Comparison of ENCODE assay signal across 12 cellular contexts in the genomic region with DNA sequence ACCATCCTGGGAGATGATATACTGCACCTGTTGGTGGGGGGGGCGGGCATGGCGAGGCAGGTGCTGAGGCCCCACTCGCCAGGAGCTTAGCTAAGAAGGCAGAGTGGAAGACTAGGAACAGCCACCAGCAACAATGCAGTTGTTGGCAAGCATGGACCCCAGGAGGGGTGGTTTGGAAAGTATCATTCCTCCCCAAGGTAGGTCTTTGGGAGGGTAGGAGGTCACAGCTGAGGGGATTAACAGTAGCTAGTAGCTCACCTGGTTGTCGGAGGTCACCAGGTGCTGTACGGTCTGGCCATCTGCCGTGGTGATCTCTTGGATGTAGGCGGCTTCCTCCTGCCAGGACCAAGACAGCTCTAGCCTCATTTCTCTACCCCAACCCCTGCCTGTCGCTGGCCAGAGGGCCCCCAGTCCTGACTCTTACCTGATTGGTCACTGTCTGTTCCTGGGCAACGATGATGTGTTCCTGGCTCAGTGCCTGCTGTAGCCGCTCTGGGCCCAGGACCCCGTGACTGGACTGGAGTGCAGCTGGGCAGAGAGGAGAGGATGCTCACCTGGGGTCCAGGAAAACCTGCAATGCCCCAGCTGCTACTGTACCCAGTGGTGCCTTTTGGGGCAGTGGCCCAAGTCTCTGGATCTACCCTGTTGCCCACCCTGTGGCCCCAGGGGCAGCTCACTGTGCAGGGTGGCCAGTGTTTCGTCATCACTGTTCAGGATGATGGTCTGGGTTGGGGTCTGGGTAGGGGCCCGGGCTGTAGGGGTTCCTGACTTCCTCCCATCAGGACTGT. TPM values are rescaled to one million over a fixed set of nuclear protein-coding genes. Genes with fewer than 3 reads are reported as not detected.
A peak's percentile ranks its signal among the peaks of the same experiment; 100 is the strongest.
DNase-seq lines count a peak whose midpoint lies in the region; ATAC-seq lines count a peak whose summit lies in the region.
"Had no signal": no experiment of that assay in that cellular context is flagged by ENCODE, and none has a peak within 500 bp of the region (broad histone marks: within the 10 kb centered on the region; RNA-seq: fewer than 3 reads in every experiment).

No MANE protein-coding gene starts in this region.

- no peak overlapping the region for H3K4me3 Mint-ChIP-seq in central memory CD8-positive, alpha-beta T cell

- no peaks in the 10 kb centered on the region for H3K9me3 Mint-ChIP-seq in central memory CD8-positive, alpha-beta T cell

- no peaks in the 10 kb centered on the region for H3K27me3 Mint-ChIP-seq in central memory CD8-positive, alpha-beta T cell

- H3K36me3 Mint-ChIP-seq in central memory CD8-positive, alpha-beta T cell (ENCODE audit: insufficient read depth) = peaks cover 47% of the 10 kb centered on the region

- H3K27ac Mint-ChIP-seq in central memory CD8-positive, alpha-beta T cell (ENCODE audit: low read depth) = peak overlapping the region; percentile 75

- H3K4me1 Mint-ChIP-seq in central memory CD8-positive, alpha-beta T cell = peaks cover 25% of the 10 kb centered on the region

- peak; percentile 2 for ATAC-seq in left ventricle myocardium superior
- ATAC-seq in central memory CD8-positive, alpha-beta T cell (replicated peaks; ENCODE audit: extremely low read depth, poor library complexity, severe bottlenecking) = no peak
- ATAC-seq in GM21515 (IDR thresholded peaks at IDR 0.05; ENCODE audit: unreplicated experiment) = no peak
- no peak for ATAC-seq in stimulated activated naive CD8-positive, alpha-beta T cell treated with anti-CD3 and anti-CD28 coated beads, Interleukin-15, Interleukin-2, amounts not matched to agents 100 U/mL and 50 U/mL, for 24 hours

- intact Hi-C loops in left ventricle myocardium superior (cut with micrococcal nuclease) = no loop called here
- intact Hi-C loops in cardiac septum (cut with DNase I) = no loop called here

- DNase-seq in left ventricle myocardium superior (peak; percentile 25), cardiac septum (ENCODE audit: low spot score) (no peak), NCI-H2196 treated with DMSO at 0.1 percent for 48 hours (lab: John Stamatoyannopoulos, UW; ENCODE audit: unreplicated experiment) (no peak)
- no peak for DNase-seq in central memory CD8-positive, alpha-beta T cell (ENCODE audit: low spot score in 2 of 2)
- DNase-seq in stimulated activated naive CD8-positive, alpha-beta T cell treated with anti-CD3 and anti-CD28 coated beads, Interleukin-15, Interleukin-2, amounts not matched to agents 100 U/mL and 50 U/mL, for 24 hours = no peak
- DNase-seq: GF-D8; NCI-H1417 treated with DMSO at 0.1 percent for 48 hours; NCI-H524 treated with DMSO at 0.1 percent for 48 hours; retina; stimulated activated CD4-positive, alpha-beta T cell treated with anti-CD3 and anti-CD28 coated beads, Interleukin-4, amount 100 ng/mL, for 1 hour; stomach had no signal

RNA-seq across cellular contexts. Expression of a gene that starts 15.3 kb away (rescaled TPM):
- total RNA-seq in left ventricle myocardium superior (26.2 TPM), cardiac septum (30.2 TPM)

RNA-seq across cellular contexts. Expression of a gene that starts 22.3 kb away (rescaled TPM):
- 10.0 TPM for total RNA-seq in left ventricle myocardium superior
- total RNA-seq in cardiac septum = 8.5 TPM

RNA-seq across cellular contexts. Expression of a gene that starts 37.8 kb away (rescaled TPM):
- 97.7 TPM for total RNA-seq in left ventricle myocardium superior
- total RNA-seq in cardiac septum = 37.1 TPM

RNA-seq across cellular contexts. Expression of a gene that starts 58.6 kb away (rescaled TPM):
- total RNA-seq in left ventricle myocardium superior = 123 TPM
- total RNA-seq in cardiac septum = 111 TPM

RNA-seq across cellular contexts. Expression of a gene that starts 58.7 kb away (rescaled TPM):
- total RNA-seq in left ventricle myocardium superior (5.8 TPM), cardiac septum (7.6 TPM)
